ENCODE assay signal across 1 cellular context in genomic region chrX:23953908-23954269, GRCh38.
TF ChIP-seq lines count a peak whose summit lies in the region.

No MANE protein-coding gene starts in this region.

TF ChIP-seq in GM12878, 131 proteins besides CTCF, POLR2A, EP300 and RAD21 (continued from another document):
- TF ChIP-seq PKNOX1 (IDR thresholded peaks at IDR 0.05), result no peak
- TF ChIP-seq BCLAF1 (IDR thresholded peaks at IDR 0.05), result no peak
- no peak for TF ChIP-seq HSF1 (IDR thresholded peaks at IDR 0.05; ENCODE audit: low read depth, low read length)
- no peak for TF ChIP-seq ZNF384 (IDR thresholded peaks at IDR 0.05; ENCODE audit: borderline replicate concordance, low read depth, low read length)
TF ChIP-seq in GM12878: peak in this region for 0.
